In the genomic region with DNA sequence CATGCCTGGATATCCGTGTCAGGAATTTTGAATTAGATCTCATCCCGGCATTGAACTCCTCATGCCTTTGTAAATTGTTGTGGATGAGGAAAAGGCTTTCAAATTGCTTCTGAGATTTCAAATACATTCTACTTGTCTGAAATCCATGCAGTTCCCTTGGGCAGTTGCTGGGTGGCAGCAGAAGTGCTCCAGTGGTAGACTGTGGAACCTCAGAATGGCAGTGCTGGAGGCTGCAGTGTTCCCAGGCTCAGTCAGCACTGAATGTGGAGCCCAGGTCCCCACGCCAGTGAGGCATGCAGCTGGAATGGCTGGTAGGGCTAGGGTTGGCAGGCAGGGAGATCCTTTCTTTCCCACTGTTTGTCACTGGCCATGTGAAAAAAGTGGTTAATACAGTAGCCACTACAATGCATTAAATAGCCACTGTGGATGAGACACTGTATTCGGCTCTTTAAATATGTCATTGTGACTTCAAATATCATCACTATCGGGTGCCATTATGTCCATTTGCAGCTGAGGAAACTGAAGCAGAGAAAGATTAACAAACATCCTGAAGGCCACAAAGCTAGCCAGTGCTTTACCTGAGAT, we compare ENCODE assay signal across 8 cellular contexts.
DNase-seq lines count a peak whose midpoint lies in the region; ATAC-seq and TF ChIP-seq lines count a peak whose summit lies in the region.

No MANE protein-coding gene starts in this region.

- peak; percentile 39 for DNase-seq in GM10248 (ENCODE audit: extremely low spot score)
- peak; percentile 16 to 43 for DNase-seq in HAP-1 (ENCODE audit: low spot score in 2 of 2)
- peak; percentile 43 for DNase-seq in NCI-H1092 (lab: John Stamatoyannopoulos, UW)
- peak; percentile 76 for DNase-seq in SK-MEL-5 (ENCODE audit: low read depth, low spot score)
- peak; percentile 65 to 72 for DNase-seq in breast epithelium (ENCODE audit: low spot score in 2 of 2)
- DNase-seq in left colon: peak; percentile 66 to 73
- DNase-seq in substantia nigra (lab: John Stamatoyannopoulos, UW): peak in 28 of 49 donors; percentile 1 to 37 (median 13)

- H3K9me3 ChIP-seq in HAP-1: no peaks in the 10 kb centered on the region
- H3K9me3 ChIP-seq in breast epithelium: no peaks in the 10 kb centered on the region

- no peak for TF ChIP-seq POLR2A in breast epithelium (IDR thresholded peaks at IDR 0.05)

- H3K4me3 ChIP-seq in HAP-1 (no peak overlapping the region), breast epithelium (no peak overlapping the region)

- H3K27ac ChIP-seq in breast epithelium (no peak overlapping the region), substantia nigra (ENCODE audit: low read depth, low read length, poor library complexity, severe bottlenecking) (no peak overlapping the region)

- CTCF ChIA-PET in GM10248 (lab: Yijun Ruan, JAX): interaction anchor here (0.9 to 10.3 kb wide), 12 partner anchors 11 to 692 kb away, joined by 3 to 98 read pairs (median 4); no protein-coding TSS in a partner anchor

- TF ChIP-seq CTCF in GM10248 (IDR thresholded peaks at IDR 0.05; ENCODE audit: control extremely low read depth, extremely low read depth, low read depth, missing control alignments) (peak; percentile 65), breast epithelium (IDR thresholded peaks at IDR 0.05) (peak; percentile 10 to 74 (median 60))

- in situ Hi-C loops in HAP-1 (cut with MboI; ENCODE audit: low sequenced_read_pairs) (loop anchor here (10.0 kb wide), 1 partner anchor 674 kb away; no protein-coding TSS in a partner anchor), SK-MEL-5 (cut with HindIII; ENCODE audit: low pct_unique_long_range_greater_than_20kb, low sequenced_read_pairs) (no loop called here)

- H3K4me1 ChIP-seq in HAP-1: no peaks in the 10 kb centered on the region; the same call in 1 of the 2 replicates
- no peaks in the 10 kb centered on the region for H3K4me1 ChIP-seq in breast epithelium

- intact Hi-C loops in breast epithelium (cut with DNase I; ENCODE audit: low total_unique reads): no loop called here
- intact Hi-C loops in left colon (cut with DNase I, micrococcal nuclease): loop anchor here in 1 of 2 donors (10.0 kb wide), 1 partner anchor 674 kb away; no protein-coding TSS in a partner anchor

- H3K27me3 ChIP-seq in HAP-1 (ENCODE audit: low read depth) (peaks cover 2% of the 10 kb centered on the region; the same call in 1 of the 2 replicates), breast epithelium (no peaks in the 10 kb centered on the region)

- POLR2A ChIA-PET in GM10248 (lab: Yijun Ruan, JAX): no interaction called here

- ATAC-seq in left colon (peak; percentile 88), HG02840 (IDR thresholded peaks at IDR 0.05; ENCODE audit: low FRiP score, unreplicated experiment) (no peak)

- H3K36me3 ChIP-seq in HAP-1 (replicated peaks) (no peaks in the 10 kb centered on the region), breast epithelium (no peaks in the 10 kb centered on the region)

Comparison
In these comparisons a context has a peak if more than half of its experiments do, and no peak if none do; other contexts are left out.
1. DNase-seq: peak in every context shown above with its lines; median percentile 76 in SK-MEL-5; 70 in left colon; 68 in breast epithelium; 43 in NCI-H1092; 39 in GM10248; 30 in HAP-1; 13 in substantia nigra.